ENCODE assay signal across 8 cellular contexts in the genomic region with DNA sequence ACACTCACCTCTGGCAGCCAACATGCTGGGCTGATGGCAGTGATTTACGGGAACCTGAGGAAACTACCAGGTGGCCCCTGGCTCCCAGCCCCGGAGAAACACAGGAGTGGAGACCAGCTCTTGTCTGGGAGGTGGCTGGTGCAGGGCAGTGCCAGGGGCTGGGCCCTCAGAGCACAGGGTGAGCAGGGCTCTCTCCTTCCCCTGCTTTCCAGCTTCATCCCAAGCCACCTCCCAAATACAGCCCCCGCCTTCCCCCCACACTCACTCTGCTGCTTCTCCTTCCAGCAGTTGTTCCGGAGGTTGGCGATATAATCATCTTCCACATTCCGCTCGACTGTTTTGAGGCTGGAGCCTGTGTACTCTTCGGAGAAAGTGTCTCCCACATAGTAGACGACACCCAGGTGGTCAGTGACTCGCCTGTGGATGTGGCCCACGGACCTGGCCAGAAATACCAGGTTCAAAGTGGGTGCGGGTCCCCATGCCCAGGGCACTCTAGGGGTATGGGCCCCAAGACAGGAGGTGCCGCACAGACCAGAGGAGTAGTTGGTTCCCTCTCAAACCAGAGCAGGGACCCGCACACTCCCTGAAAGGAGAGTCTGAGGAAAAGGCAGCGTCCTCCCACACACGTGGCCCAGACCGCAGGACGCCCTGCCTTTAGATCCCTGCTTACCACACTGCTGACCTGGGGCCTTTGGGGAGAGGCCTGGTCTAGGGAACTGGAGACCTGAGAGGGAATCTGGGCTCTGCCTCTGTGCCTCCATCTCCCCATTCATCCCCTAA. TPM values are rescaled to one million over a fixed set of nuclear protein-coding genes. Genes with fewer than 3 reads are reported as not detected.
DNase-seq lines count a peak whose midpoint lies in the region; ATAC-seq, FAIRE-seq and TF ChIP-seq lines count a peak whose summit lies in the region.

No MANE protein-coding gene starts in this region.

- peaks cover 0 to 28% (median 10%) of the 10 kb centered on the region in 3 donors for H3K36me3 Mint-ChIP-seq in naive thymus-derived CD8-positive, alpha-beta T cell

- H3K4me1 ChIP-seq in heart left ventricle = peaks cover 8 to 70% (median 60%) of the 10 kb centered on the region in 12 donors

- H3K36me3 ChIP-seq in heart left ventricle = peaks cover 0 to 66% (median 47%) of the 10 kb centered on the region in 9 donors

- no peaks in the 10 kb centered on the region for H3K9me3 Mint-ChIP-seq in naive thymus-derived CD8-positive, alpha-beta T cell

- H3K4me1 Mint-ChIP-seq in naive thymus-derived CD8-positive, alpha-beta T cell = peaks cover 26 to 71% (median 67%) of the 10 kb centered on the region in 4 donors

- H3K4me3 ChIP-seq in heart left ventricle (peak overlapping the region in 1 of 12 donors; percentile 10), coronary artery (no peak overlapping the region)

- 62 to 74% (median 63%) methylated on average over 14 to 18 of the region's 18 CpGs for WGBS in heart left ventricle, 4 donors

- H3K27me3 ChIP-seq in heart left ventricle = no peaks in the 10 kb centered on the region

- peak overlapping the region in 8 of 10 donors; percentile 14 to 86 (median 72) for H3K4me3 Mint-ChIP-seq in naive thymus-derived CD8-positive, alpha-beta T cell

- POLR2A ChIA-PET in naive thymus-derived CD8-positive, alpha-beta T cell (lab: Charles Lee) = interaction anchor here (0.6 to 3.7 kb wide), 24 partner anchors 10 to 564 kb away, joined by 3 to 40 read pairs (median 4); a partner anchor contains a TSS

- intact Hi-C loops in heart left ventricle (cut with DNase I) = loop anchor here (2.0 to 10.0 kb wide), 18 partner anchors 62 to 442 kb away; a partner anchor contains a TSS
- intact Hi-C loops in cardiac septum (cut with DNase I) = loop anchor here (2.0 to 10.0 kb wide), 3 partner anchors 204 to 442 kb away; no protein-coding TSS in a partner anchor

- H3K27ac ChIP-seq in heart left ventricle = peak overlapping the region; percentile 82 to 98 (median 92)
- peak overlapping the region; percentile 88 to 94 for H3K27ac ChIP-seq in coronary artery

- no peaks in the 10 kb centered on the region for H3K9me3 ChIP-seq in heart left ventricle

- TF ChIP-seq POLR2A in heart left ventricle (IDR thresholded peaks at IDR 0.05) (no peak), GM12891 (IDR thresholded peaks at IDR 0.05; ENCODE audit: low read depth, low read length) (no peak)

- FAIRE-seq in GM12891 (lab: Jason Lieb, UNC) = no peak

- ATAC-seq in heart left ventricle (no peak), HG02763 (IDR thresholded peaks at IDR 0.05; ENCODE audit: unreplicated experiment) (no peak)
- ATAC-seq in naive thymus-derived CD8-positive, alpha-beta T cell = no peak

- peak in 2 of 5 donors; percentile 30 to 56 for DNase-seq in heart left ventricle
- no peak for DNase-seq in cardiac septum (ENCODE audit: low spot score)
- DNase-seq in coronary artery (ENCODE audit: low spot score) = peak; percentile 80
- peak in 1 of 10 donors; percentile 57 for DNase-seq in naive thymus-derived CD8-positive, alpha-beta T cell
- DNase-seq in HCEC 1CT = no peak
- DNase-seq in COR-L47 (lab: John Stamatoyannopoulos, UW) = no peak
- no peak for DNase-seq in GM12891 (ENCODE audit: insufficient read length, low spot score)

- TF ChIP-seq CTCF in heart left ventricle (IDR thresholded peaks at IDR 0.05) = no peak
- TF ChIP-seq CTCF in coronary artery (IDR thresholded peaks at IDR 0.05) = no peak

- peak overlapping the region; percentile 87 to 99 (median 98) for H3K27ac Mint-ChIP-seq in naive thymus-derived CD8-positive, alpha-beta T cell

- H3K27me3 Mint-ChIP-seq in naive thymus-derived CD8-positive, alpha-beta T cell = no peaks in the 10 kb centered on the region

TF ChIP-seq in GM12891, 5 proteins besides CTCF, POLR2A, EP300 and RAD21:
- TF ChIP-seq POLR2AphosphoS5 (IDR thresholded peaks at IDR 0.05; ENCODE audit: low read depth, low read length) (no peak), SPI1 (IDR thresholded peaks at IDR 0.05; ENCODE audit: low read depth, low read length) (no peak), POU2F2 (IDR thresholded peaks at IDR 0.05; ENCODE audit: low read depth, low read length) (no peak), PAX5 (IDR thresholded peaks at IDR 0.05; ENCODE audit: insufficient read depth, low read length, severe bottlenecking) (no peak), TAF1 (IDR thresholded peaks at IDR 0.05; ENCODE audit: low read depth, low read length) (no peak)
TF ChIP-seq in GM12891: peak in this region for 0.

RNA-seq across cellular contexts. Expression of a gene that starts 18.3 kb away (rescaled TPM):
- total RNA-seq in heart left ventricle (10 to 100 TPM; 23.8 to 42.5 (median 29.1) TPM), cardiac septum (28.9 TPM)
- 10 to 100 TPM; 21.1 to 36.0 TPM for polyA plus RNA-seq in heart left ventricle
- total RNA-seq in naive thymus-derived CD8-positive, alpha-beta T cell = 10 to 100 TPM; 25.5 to 27.9 TPM
- polyA plus RNA-seq in naive thymus-derived CD8-positive, alpha-beta T cell = 10 to 100 TPM; 13.1 to 25.0 (median 16.6) TPM
- polyA plus RNA-seq in GM12891 (2012; ENCODE audit: low read depth, missing spikeins) = 13.7 TPM
